ENCODE assay signal across 8 cellular contexts in genomic region chr6:112180095-112180820, GRCh38.
DNase-seq lines count a peak whose midpoint lies in the region; ATAC-seq and TF ChIP-seq lines count a peak whose summit lies in the region.

No MANE protein-coding gene starts in this region.

- ATAC-seq in HG02571 (IDR thresholded peaks at IDR 0.05; ENCODE audit: unreplicated experiment) = peak; percentile 89
- ATAC-seq in central memory CD8-positive, alpha-beta T cell (replicated peaks; ENCODE audit: extremely low read depth, poor library complexity, severe bottlenecking) = peak; percentile 64
- ATAC-seq in left lobe of liver = peak; percentile 89
- peak; percentile 66 for ATAC-seq in stimulated activated naive CD8-positive, alpha-beta T cell treated with anti-CD3 and anti-CD28 coated beads, Interleukin-15, Interleukin-2, amounts not matched to agents 100 U/mL and 50 U/mL, for 24 hours

- no peak overlapping the region for H3K4me3 Mint-ChIP-seq in central memory CD8-positive, alpha-beta T cell

- H3K36me3 Mint-ChIP-seq in central memory CD8-positive, alpha-beta T cell (ENCODE audit: insufficient read depth) = no peaks in the 10 kb centered on the region

- H3K27ac ChIP-seq in cardiac muscle cell (no peak overlapping the region), SJCRH30 (peak overlapping the region; percentile 95)

- H3K4me3 ChIP-seq in cardiac muscle cell (no peak overlapping the region), SJCRH30 (no peak overlapping the region)

- H3K36me3 ChIP-seq in cardiac muscle cell (peaks cover 36% of the 10 kb centered on the region), SJCRH30 (no peaks in the 10 kb centered on the region)

- H3K4me1 ChIP-seq in cardiac muscle cell (ENCODE audit: low read depth) (no peaks in the 10 kb centered on the region), SJCRH30 (peaks cover 76% of the 10 kb centered on the region)

- H3K27ac Mint-ChIP-seq in central memory CD8-positive, alpha-beta T cell (ENCODE audit: low read depth) = no peak overlapping the region

- H3K9me3 Mint-ChIP-seq in central memory CD8-positive, alpha-beta T cell = no peaks in the 10 kb centered on the region

- TF ChIP-seq CTCF in cardiac muscle cell (IDR thresholded peaks at IDR 0.05; ENCODE audit: low read depth, low read length) = peak; percentile 57

- H3K9me3 ChIP-seq in cardiac muscle cell (ENCODE audit: low read depth) (no peaks in the 10 kb centered on the region), SJCRH30 (replicated peaks) (no peaks in the 10 kb centered on the region)

- DNase-seq in cardiac muscle cell (ENCODE audit: low read depth in 1 of 2, low spot score in 1 of 2) = peak; percentile 82 to 92
- DNase-seq in cardiac septum (ENCODE audit: low spot score) = no peak
- DNase-seq in NCI-H1092 (lab: John Stamatoyannopoulos, UW) = peak; percentile 72
- DNase-seq in SJCRH30 = peak; percentile 75 to 96
- peak in 1 of 2 donors; percentile 21 for DNase-seq in central memory CD8-positive, alpha-beta T cell (ENCODE audit: low spot score in 2 of 2)
- DNase-seq in left lobe of liver (ENCODE audit: low spot score) = no peak
- peak; percentile 60 for DNase-seq in stimulated activated naive CD8-positive, alpha-beta T cell treated with anti-CD3 and anti-CD28 coated beads, Interleukin-15, Interleukin-2, amounts not matched to agents 100 U/mL and 50 U/mL, for 24 hours

- H3K27me3 ChIP-seq in cardiac muscle cell = no peaks in the 10 kb centered on the region
- no peaks in the 10 kb centered on the region for H3K27me3 ChIP-seq in SJCRH30

- H3K4me1 Mint-ChIP-seq in central memory CD8-positive, alpha-beta T cell = no peaks in the 10 kb centered on the region

- intact Hi-C loops in cardiac septum (cut with DNase I) = loop anchor here (1.0 to 5.0 kb wide), 4 partner anchors 42 to 132 kb away; no protein-coding TSS in a partner anchor

- peaks cover 77% of the 10 kb centered on the region for H3K27me3 Mint-ChIP-seq in central memory CD8-positive, alpha-beta T cell

Comparison
In these comparisons a context has a peak if more than half of its experiments do, and no peak if none do; other contexts are left out.
1. DNase-seq: peak in cardiac muscle cell (2 of 2), NCI-H1092 (single experiment), SJCRH30 (2 of 2) and stimulated activated naive CD8-positive, alpha-beta T cell treated with anti-CD3 and anti-CD28 coated beads, Interleukin-15, Interleukin-2, amounts not matched to agents 100 U/mL and 50 U/mL, for 24 hours (single experiment); none in cardiac septum (single experiment) and left lobe of liver (single experiment).
2. Peak in every context shown above with its lines, with median percentiles within 50 percentile points of each other: ATAC-seq.